Comparison of ENCODE assay signal across 1 cellular context in the genomic region with DNA sequence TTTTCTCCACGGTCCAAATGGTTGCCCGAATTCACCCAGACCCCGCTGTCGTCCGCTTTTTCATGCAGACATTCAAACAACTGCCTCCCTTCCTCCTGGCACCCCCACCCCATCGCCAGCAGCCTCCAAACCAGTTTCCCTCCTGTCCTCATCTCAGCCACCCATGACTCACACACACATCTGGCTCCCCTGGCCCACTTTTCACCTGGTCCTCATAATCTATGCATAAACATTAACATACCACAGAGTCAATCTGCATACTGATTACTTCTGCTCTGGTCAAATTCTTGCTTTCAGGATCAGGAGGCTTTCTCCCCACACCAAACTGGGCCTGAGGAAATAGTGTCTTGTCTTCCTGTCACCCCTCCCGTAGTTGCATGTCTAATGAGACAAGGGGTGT.
TF ChIP-seq lines count a peak whose summit lies in the region.

No MANE protein-coding gene starts in this region.

TF ChIP-seq in WTC11, 78 proteins besides CTCF, POLR2A, EP300 and RAD21:
- peak; percentile 91 for TF ChIP-seq AR (CRISPR knock-in tag; IDR thresholded peaks at IDR 0.05)
- 0 out of 2 replicates have a peak, but pooled peaks have one; percentile 63 for TF ChIP-seq NFATC4 (CRISPR knock-in tag; IDR thresholded peaks at IDR 0.05)
- peak; percentile 83; the same call in 1 of the 2 replicates for TF ChIP-seq ZNF671 (CRISPR knock-in tag; IDR thresholded peaks at IDR 0.05)
- TF ChIP-seq, protein P1, sequence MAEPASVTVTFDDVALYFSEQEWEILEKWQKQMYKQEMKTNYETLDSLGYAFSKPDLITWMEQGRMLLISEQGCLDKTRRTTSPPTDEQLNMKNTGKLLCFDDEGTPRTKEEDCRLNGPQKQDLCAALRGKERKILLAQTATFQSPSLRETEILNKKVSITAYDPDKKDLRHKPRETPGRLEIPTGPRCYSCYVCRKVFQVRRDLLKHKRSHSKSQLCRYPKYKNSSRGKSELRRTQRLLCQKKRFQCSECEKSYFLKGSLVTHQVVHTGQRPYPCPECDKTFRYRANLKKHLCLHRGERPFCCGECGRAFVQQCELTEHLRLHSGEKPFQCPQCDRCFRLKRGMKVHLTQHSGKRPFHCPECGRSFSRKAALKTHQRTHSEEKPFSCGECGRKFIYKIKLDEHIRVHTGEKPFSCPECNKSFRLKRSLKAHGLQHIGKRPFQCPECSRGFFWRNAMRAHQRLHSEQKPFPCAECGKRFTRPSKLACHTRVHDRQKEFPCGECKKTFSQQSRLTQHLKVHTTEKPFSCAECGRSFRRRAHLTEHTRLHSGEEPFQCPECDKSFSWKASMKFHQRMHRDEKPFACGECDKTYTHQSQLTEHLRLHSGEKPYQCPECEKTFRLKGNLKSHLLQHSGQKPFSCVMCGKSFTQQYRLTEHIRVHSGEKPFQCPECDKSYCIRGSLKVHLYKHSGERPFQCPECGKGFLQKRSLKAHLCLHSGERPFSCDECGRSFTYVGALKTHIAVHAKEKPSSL (CRISPR knock-in tag; conservative IDR thresholded peaks at IDR 0.05): 0 out of 2 replicates have a peak, but pooled peaks have one; percentile 35
- TF ChIP-seq, protein P2, sequence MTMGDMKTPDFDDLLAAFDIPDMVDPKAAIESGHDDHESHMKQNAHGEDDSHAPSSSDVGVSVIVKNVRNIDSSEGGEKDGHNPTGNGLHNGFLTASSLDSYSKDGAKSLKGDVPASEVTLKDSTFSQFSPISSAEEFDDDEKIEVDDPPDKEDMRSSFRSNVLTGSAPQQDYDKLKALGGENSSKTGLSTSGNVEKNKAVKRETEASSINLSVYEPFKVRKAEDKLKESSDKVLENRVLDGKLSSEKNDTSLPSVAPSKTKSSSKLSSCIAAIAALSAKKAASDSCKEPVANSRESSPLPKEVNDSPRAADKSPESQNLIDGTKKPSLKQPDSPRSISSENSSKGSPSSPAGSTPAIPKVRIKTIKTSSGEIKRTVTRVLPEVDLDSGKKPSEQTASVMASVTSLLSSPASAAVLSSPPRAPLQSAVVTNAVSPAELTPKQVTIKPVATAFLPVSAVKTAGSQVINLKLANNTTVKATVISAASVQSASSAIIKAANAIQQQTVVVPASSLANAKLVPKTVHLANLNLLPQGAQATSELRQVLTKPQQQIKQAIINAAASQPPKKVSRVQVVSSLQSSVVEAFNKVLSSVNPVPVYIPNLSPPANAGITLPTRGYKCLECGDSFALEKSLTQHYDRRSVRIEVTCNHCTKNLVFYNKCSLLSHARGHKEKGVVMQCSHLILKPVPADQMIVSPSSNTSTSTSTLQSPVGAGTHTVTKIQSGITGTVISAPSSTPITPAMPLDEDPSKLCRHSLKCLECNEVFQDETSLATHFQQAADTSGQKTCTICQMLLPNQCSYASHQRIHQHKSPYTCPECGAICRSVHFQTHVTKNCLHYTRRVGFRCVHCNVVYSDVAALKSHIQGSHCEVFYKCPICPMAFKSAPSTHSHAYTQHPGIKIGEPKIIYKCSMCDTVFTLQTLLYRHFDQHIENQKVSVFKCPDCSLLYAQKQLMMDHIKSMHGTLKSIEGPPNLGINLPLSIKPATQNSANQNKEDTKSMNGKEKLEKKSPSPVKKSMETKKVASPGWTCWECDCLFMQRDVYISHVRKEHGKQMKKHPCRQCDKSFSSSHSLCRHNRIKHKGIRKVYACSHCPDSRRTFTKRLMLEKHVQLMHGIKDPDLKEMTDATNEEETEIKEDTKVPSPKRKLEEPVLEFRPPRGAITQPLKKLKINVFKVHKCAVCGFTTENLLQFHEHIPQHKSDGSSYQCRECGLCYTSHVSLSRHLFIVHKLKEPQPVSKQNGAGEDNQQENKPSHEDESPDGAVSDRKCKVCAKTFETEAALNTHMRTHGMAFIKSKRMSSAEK (CRISPR knock-in tag; IDR thresholded peaks at IDR 0.05; ENCODE audit: borderline replicate concordance): peak; percentile 84; the same call in 1 of the 2 replicates
- TF ChIP-seq EMX1 (CRISPR knock-in tag; IDR thresholded peaks at IDR 0.05): peak; percentile 63; the same call in 1 of the 2 replicates
